In the genomic region with DNA sequence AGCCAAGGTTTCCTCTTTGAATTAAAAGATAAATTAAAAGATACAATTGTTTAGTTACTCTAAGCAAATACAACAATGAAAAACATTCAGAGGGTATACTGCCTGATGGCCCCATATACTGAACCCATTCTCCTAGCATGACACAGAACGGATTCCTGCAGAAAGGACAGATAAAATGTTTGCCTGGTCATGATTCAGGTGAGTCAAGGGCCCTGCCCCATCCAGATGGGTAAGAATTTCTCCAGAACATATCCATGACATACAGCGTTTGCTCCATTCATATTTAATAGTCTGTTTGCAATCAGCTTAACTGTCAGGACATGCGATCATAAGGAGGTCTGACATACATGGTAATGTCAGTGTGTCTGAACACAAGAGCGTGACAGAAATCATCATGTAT, we compare ENCODE assay signal across 25 cellular contexts. TPM values are rescaled to one million over a fixed set of nuclear protein-coding genes. Genes with fewer than 3 reads are reported as not detected.
A peak's percentile ranks its signal among the peaks of the same experiment; 100 is the strongest.
DNase-seq lines count a peak whose midpoint lies in the region; ATAC-seq, FAIRE-seq and TF ChIP-seq lines count a peak whose summit lies in the region.
"Had no signal": no experiment of that assay in that cellular context is flagged by ENCODE, and none has a peak within 500 bp of the region (broad histone marks: within the 10 kb centered on the region; RNA-seq: fewer than 3 reads in every experiment).

No MANE protein-coding gene starts in this region.

- TF ChIP-seq POLR2A in HepG2 (IDR thresholded peaks at IDR 0.05; ENCODE audit: insufficient read depth in 1 of 2, low read depth in 2 of 2, low read length in 2 of 2) (no peak), right lobe of liver (IDR thresholded peaks at IDR 0.05) (no peak)

- peaks cover 2% of the 10 kb centered on the region for H3K27me3 Mint-ChIP-seq in glutamatergic neuron (ENCODE audit: unreplicated experiment)
- H3K27me3 Mint-ChIP-seq in type B pancreatic cell: no peaks in the 10 kb centered on the region
- H3K27me3 Mint-ChIP-seq in CD14-positive monocyte (ENCODE audit: low read depth in 3 of 3): peaks cover 0 to 1% (median 0%) of the 10 kb centered on the region in 3 donors
- H3K27me3 Mint-ChIP-seq: B cell; CD4-positive, alpha-beta T cell; CD8-positive, alpha-beta memory T cell had no signal

- DNase-seq in HepG2 (ENCODE audit: low spot score) (no peak), right lobe of liver (no peak), bronchial epithelial cell (ENCODE audit: low read depth) (peak; percentile 74), glutamatergic neuron (no peak), type B pancreatic cell (ENCODE audit: extremely low spot score, unreplicated experiment) (no peak), CD14-positive monocyte (ENCODE audit: low spot score) (no peak), EL (no peak)
- DNase-seq: CD4-positive, alpha-beta T cell; CD8-positive, alpha-beta memory T cell; COR-L47; DMS 273 treated with DMSO at 0.1 percent for 48 hours; DMS79; GF-D8; GM23248; H7; HCEC 1CT had no signal

- no peak for TF ChIP-seq EP300 in HepG2 (IDR thresholded peaks at IDR 0.05; ENCODE audit: low read depth in 2 of 2, low read length in 2 of 2)
- TF ChIP-seq EP300 in HepG2 (CRISPR knock-in tag; IDR thresholded peaks at IDR 0.05; ENCODE audit: borderline replicate concordance): no peak

- no peak overlapping the region for H3K9ac ChIP-seq in HepG2 (ENCODE audit: insufficient read depth, low read depth, low read length)
- H3K9ac ChIP-seq: BLaER1, GM23248 had no signal

- POLR2A ChIA-PET in HepG2 (lab: Yijun Ruan, JAX): no interaction called here

- H3K4me3 Mint-ChIP-seq in glutamatergic neuron (ENCODE audit: unreplicated experiment): no peak overlapping the region
- no peak overlapping the region for H3K4me3 Mint-ChIP-seq in type B pancreatic cell
- no peak overlapping the region for H3K4me3 Mint-ChIP-seq in CD14-positive monocyte
- H3K4me3 Mint-ChIP-seq: B cell; CD4-positive, alpha-beta T cell had no signal

- H3K79me2 ChIP-seq in HepG2 (ENCODE audit: insufficient read depth, low read length): peaks cover 2% of the 10 kb centered on the region

- intact Hi-C loops in HepG2 (cut with micrococcal nuclease; ENCODE audit: unreplicated experiment): no loop called here
- intact Hi-C loops in right lobe of liver (cut with DNase I): no loop called here
- intact Hi-C loops in CD14-positive monocyte (cut with micrococcal nuclease): no loop called here

- H3K4me1 Mint-ChIP-seq in glutamatergic neuron (ENCODE audit: low read depth, unreplicated experiment) (no peaks in the 10 kb centered on the region), type B pancreatic cell (ENCODE audit: unreplicated experiment) (no peaks in the 10 kb centered on the region), CD14-positive monocyte (no peaks in the 10 kb centered on the region)
- H3K4me1 Mint-ChIP-seq: B cell had no signal

- TF ChIP-seq RAD21 in HepG2 (CRISPR knock-in tag; IDR thresholded peaks at IDR 0.05): no peak

- in situ Hi-C loops in HepG2 (cut with HindIII; ENCODE audit: extremely low pct_ligation_motif_present, low pct_unique_long_range_greater_than_20kb): no loop called here

- peaks cover 6% of the 10 kb centered on the region for H3K9me3 Mint-ChIP-seq in glutamatergic neuron (ENCODE audit: unreplicated experiment)
- H3K9me3 Mint-ChIP-seq in type B pancreatic cell: no peaks in the 10 kb centered on the region
- no peaks in the 10 kb centered on the region for H3K9me3 Mint-ChIP-seq in CD14-positive monocyte
- H3K9me3 Mint-ChIP-seq: CD4-positive, alpha-beta T cell; CD8-positive, alpha-beta memory T cell had no signal

- H3K36me3 ChIP-seq in HepG2 (replicated peaks in 1 of 2; ENCODE audit: control insufficient read depth in 1 of 2, insufficient read depth in 2 of 2, low read length in 2 of 2): peaks cover 14 to 46% of the 10 kb centered on the region in 2 experiments
- peaks cover 0 to 29% (median 4%) of the 10 kb centered on the region in 4 donors for H3K36me3 ChIP-seq in right lobe of liver
- H3K36me3 ChIP-seq in bronchial epithelial cell (ENCODE audit: control insufficient read depth, insufficient read depth, low read length): peaks cover 9% of the 10 kb centered on the region

- H3K27ac Mint-ChIP-seq in glutamatergic neuron (ENCODE audit: unreplicated experiment) (peak overlapping the region; percentile 43), type B pancreatic cell (peak overlapping the region; percentile 18), CD14-positive monocyte (no peak overlapping the region)
- H3K27ac Mint-ChIP-seq: B cell; CD4-positive, alpha-beta T cell; CD8-positive, alpha-beta memory T cell had no signal

- H3K36me3 Mint-ChIP-seq in glutamatergic neuron (ENCODE audit: unreplicated experiment) (no peaks in the 10 kb centered on the region), type B pancreatic cell (peaks cover 24% of the 10 kb centered on the region), CD14-positive monocyte (peaks cover 68 to 79% of the 10 kb centered on the region in 2 donors)

- no peak for TF ChIP-seq CTCF in HepG2 (CRISPR knock-in tag; IDR thresholded peaks at IDR 0.05)
- TF ChIP-seq CTCF in right lobe of liver (IDR thresholded peaks at IDR 0.05): no peak
- no peak for TF ChIP-seq CTCF in bronchial epithelial cell (IDR thresholded peaks at IDR 0.05; ENCODE audit: insufficient read depth, low read length, severe bottlenecking)
- no peak for TF ChIP-seq CTCF in glutamatergic neuron (IDR thresholded peaks at IDR 0.05; ENCODE audit: partially characterized antibody, unreplicated experiment)
- TF ChIP-seq CTCF in type B pancreatic cell (conservative IDR thresholded peaks at IDR 0.05): no peak
- no peak for TF ChIP-seq CTCF in CD14-positive monocyte (IDR thresholded peaks at IDR 0.05)

- ATAC-seq in HepG2 (no peak), right lobe of liver (no peak), HG03045 (IDR thresholded peaks at IDR 0.05; ENCODE audit: unreplicated experiment) (no peak)

- H3K4me2 ChIP-seq in HepG2 (ENCODE audit: low read depth, low read length): no peak overlapping the region
- H3K4me2 ChIP-seq: BLaER1 had no signal

- H3K4me1 ChIP-seq in HepG2 (ENCODE audit: insufficient read depth, low read length) (peaks cover 20% of the 10 kb centered on the region), right lobe of liver (peaks cover 0 to 20% (median 5%) of the 10 kb centered on the region in 4 donors)
- H3K4me1 ChIP-seq: BLaER1 had no signal

- H2AFZ ChIP-seq in HepG2 (ENCODE audit: low read length): no peak overlapping the region
- H2AFZ ChIP-seq: GM23248 had no signal

- H3K27me3 ChIP-seq in HepG2 (ENCODE audit: control insufficient read depth in 1 of 2, insufficient read depth in 2 of 2, low read length in 2 of 2) (no peaks in the 10 kb centered on the region), right lobe of liver (no peaks in the 10 kb centered on the region), bronchial epithelial cell (ENCODE audit: control insufficient read depth, insufficient read depth, low read length) (no peaks in the 10 kb centered on the region)
- H3K27me3 ChIP-seq: BLaER1 had no signal

- no peaks in the 10 kb centered on the region for H3K9me3 ChIP-seq in HepG2 (ENCODE audit: low read length)
- no peaks in the 10 kb centered on the region for H3K9me3 ChIP-seq in right lobe of liver
- H3K9me3 ChIP-seq: BLaER1 had no signal

- CTCF ChIA-PET in HepG2 (lab: Yijun Ruan, JAX; ENCODE audit: low intra/inter-chr PET ratio, low total read pairs): no interaction called here

- no peak overlapping the region for H3K27ac ChIP-seq in HepG2 (ENCODE audit: extremely low read length, insufficient read depth, low read length)
- no peak overlapping the region for H3K27ac ChIP-seq in right lobe of liver
- H3K27ac ChIP-seq: 22Rv1, BLaER1, C4-2B, GM23248 had no signal

- no TSS peak for BruUV-seq in HepG2 (replicated peaks; lab: Mats Ljungman, UMichigan)

- H3K4me3 ChIP-seq in HepG2 (replicated peaks in 1 of 3; ENCODE audit: insufficient read depth in 1 of 3, low read depth in 2 of 3, low read length in 3 of 3) (no peak overlapping the region), right lobe of liver (no peak overlapping the region), bronchial epithelial cell (ENCODE audit: low read depth, low read length) (no peak overlapping the region)
- H3K4me3 ChIP-seq: BLaER1, GM23248 had no signal

- FAIRE-seq in HepG2 (lab: Jason Lieb, UNC) (no peak), bronchial epithelial cell (lab: Jason Lieb, UNC) (no peak)
- FAIRE-seq: A204.1, D721Med, GM12892, H1 had no signal

- WGBS in HepG2 (ENCODE audit: low lambda C conversion rate): 98% methylated on average over 4 of the region's 4 CpGs
- 97% methylated on average over 3 of the region's 4 CpGs for WGBS in right lobe of liver (ENCODE audit: insufficient coverage, low coverage, low lambda C conversion rate, missing lambda C conversion rate)

- 0 out of 2 replicates have a peak, but pooled peaks cover 3% of the 10 kb centered on the region for H4K20me1 ChIP-seq in HepG2 (ENCODE audit: insufficient read depth, low read length)

RNA-seq across cellular contexts. Expression of a gene that starts 8.6 kb away (rescaled TPM):
- total RNA-seq in HepG2 (2016; rRNA removed; fragmentation: Illumina TruSeq; extraction: Trizol): 24.2 and 40.0 TPM in 2 replicates
- 13.6 and 15.2 TPM in 2 replicates for total RNA-seq in HepG2 (2016; cell fraction: cytosol; rRNA removed; fragmentation: Illumina TruSeq; extraction: Trizol; ENCODE audit: low read depth)
- 24.9 and 39.6 TPM in 2 replicates for total RNA-seq in HepG2 (2016; cell fraction: insoluble cytoplasmic fraction; rRNA removed; fragmentation: Illumina TruSeq; extraction: Trizol)
- 29.5 and 32.0 TPM in 2 replicates for total RNA-seq in HepG2 (2016; cell fraction: membrane; rRNA removed; fragmentation: Illumina TruSeq; extraction: Trizol)
- 45.6 and 52.4 TPM in 2 replicates for total RNA-seq in HepG2 (2016; cell fraction: nucleus; rRNA removed; fragmentation: Illumina TruSeq; extraction: Trizol)
- 27.9 and 30.0 TPM in 2 replicates for polyA plus RNA-seq in HepG2 (2011; rRNA removed)
- 19.8 and 29.4 TPM in 2 replicates for polyA plus RNA-seq in HepG2 (2011; cell fraction: cytosol; rRNA removed)
- polyA plus RNA-seq in HepG2 (2011; cell fraction: nucleus; rRNA removed): 25.5 and 31.3 TPM in 2 replicates
- 18.7 and 20.4 TPM in 2 replicates for polyA plus RNA-seq in HepG2 (2012)
- polyA plus RNA-seq in HepG2 (2016; cell fraction: cytosol; fragmentation: Illumina TruSeq; extraction: Trizol; ENCODE audit: low read depth): 7.9 and 8.4 TPM in 2 replicates
- polyA plus RNA-seq in HepG2 (2016; cell fraction: insoluble cytoplasmic fraction; fragmentation: Illumina TruSeq; extraction: Trizol; ENCODE audit: low read depth): 28.3 and 31.2 TPM in 2 replicates
- polyA plus RNA-seq in HepG2 (2016; cell fraction: membrane; fragmentation: Illumina TruSeq; extraction: Trizol; ENCODE audit: low read depth): 19.0 and 19.8 TPM in 2 replicates
- 61.2 and 62.8 TPM in 2 replicates for polyA plus RNA-seq in HepG2 (2016; cell fraction: nucleus; fragmentation: Illumina TruSeq; extraction: Trizol; ENCODE audit: insufficient read depth, low read depth)
- 43.9 and 54.9 TPM in 2 replicates for polyA minus RNA-seq in HepG2 (2011; rRNA and poly(A)+ RNA removed; ENCODE audit: low replicate concordance)
- 13.8 and 18.0 TPM in 2 replicates for polyA minus RNA-seq in HepG2 (2011; cell fraction: cytosol; rRNA and poly(A)+ RNA removed)
- 39.3 and 51.3 TPM in 2 replicates for polyA minus RNA-seq in HepG2 (2011; cell fraction: nucleus; rRNA and poly(A)+ RNA removed)
- total RNA-seq in right lobe of liver: 10 to 100 TPM; 11.6 to 21.9 (median 13.4) TPM
- total RNA-seq in bronchial epithelial cell: 14.5 and 19.2 TPM in 2 replicates
- total RNA-seq in glutamatergic neuron (ENCODE audit: unreplicated experiment): 12.6 TPM
- 27.4 and 43.2 TPM in 2 replicates for total RNA-seq in type B pancreatic cell (ENCODE audit: low replicate concordance)
- polyA plus RNA-seq in CD14-positive monocyte: 1 to 10 TPM; 3.9 to 5.4 TPM

Comparison
In these comparisons a context has a peak if more than half of its experiments do, and no peak if none do; other contexts are left out.
1. H3K27ac Mint-ChIP-seq: peak in glutamatergic neuron (single experiment) and type B pancreatic cell (single experiment); none in CD14-positive monocyte (0 of 7).